ENCODE assay signal across 1 cellular context in genomic region chr1:47906009-47906432, GRCh38.
TF ChIP-seq lines count a peak whose summit lies in the region.

No MANE protein-coding gene starts in this region.

TF ChIP-seq in HepG2, 621 proteins besides CTCF, POLR2A, EP300 and RAD21 (continued from another document and continues in another):
- no peak; the same call in 1 of the 2 replicates for TF ChIP-seq ZBTB10 (CRISPR knock-in tag; IDR thresholded peaks at IDR 0.05; ENCODE audit: borderline replicate concordance)
- TF ChIP-seq KDM1A (CRISPR knock-in tag; IDR thresholded peaks at IDR 0.05) = peak; percentile 20; the same call in 1 of the 2 replicates
- TF ChIP-seq RCOR2 (CRISPR knock-in tag; IDR thresholded peaks at IDR 0.05) = 0 out of 2 replicates have a peak, but pooled peaks have one; percentile 20
- peak; percentile 98 for TF ChIP-seq ZNF263 (CRISPR knock-in tag; IDR thresholded peaks at IDR 0.05)
- TF ChIP-seq GATAD2A (CRISPR knock-in tag; IDR thresholded peaks at IDR 0.05) = peak; percentile 79
- TF ChIP-seq TFAP4 (IDR thresholded peaks at IDR 0.05; ENCODE audit: borderline replicate concordance, low read depth) = no peak
- TF ChIP-seq, protein P1, sequence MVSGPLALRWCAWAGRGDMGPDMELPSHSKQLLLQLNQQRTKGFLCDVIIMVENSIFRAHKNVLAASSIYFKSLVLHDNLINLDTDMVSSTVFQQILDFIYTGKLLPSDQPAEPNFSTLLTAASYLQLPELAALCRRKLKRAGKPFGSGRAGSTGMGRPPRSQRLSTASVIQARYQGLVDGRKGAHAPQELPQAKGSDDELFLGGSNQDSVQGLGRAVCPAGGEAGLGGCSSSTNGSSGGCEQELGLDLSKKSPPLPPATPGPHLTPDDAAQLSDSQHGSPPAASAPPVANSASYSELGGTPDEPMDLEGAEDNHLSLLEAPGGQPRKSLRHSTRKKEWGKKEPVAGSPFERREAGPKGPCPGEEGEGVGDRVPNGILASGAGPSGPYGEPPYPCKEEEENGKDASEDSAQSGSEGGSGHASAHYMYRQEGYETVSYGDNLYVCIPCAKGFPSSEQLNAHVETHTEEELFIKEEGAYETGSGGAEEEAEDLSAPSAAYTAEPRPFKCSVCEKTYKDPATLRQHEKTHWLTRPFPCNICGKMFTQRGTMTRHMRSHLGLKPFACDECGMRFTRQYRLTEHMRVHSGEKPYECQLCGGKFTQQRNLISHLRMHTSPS (CRISPR knock-in tag; IDR thresholded peaks at IDR 0.05; ENCODE audit: low read depth) = peak; percentile 91
- peak; percentile 29; the same call in 1 of the 2 replicates for TF ChIP-seq SOX5 (CRISPR knock-in tag; IDR thresholded peaks at IDR 0.05; ENCODE audit: borderline replicate concordance)
- TF ChIP-seq ZNF570 (CRISPR knock-in tag; IDR thresholded peaks at IDR 0.05; ENCODE audit: borderline replicate concordance) = no peak
- TF ChIP-seq ZNF17 (CRISPR knock-in tag; IDR thresholded peaks at IDR 0.05) = no peak
- TF ChIP-seq, protein P2, sequence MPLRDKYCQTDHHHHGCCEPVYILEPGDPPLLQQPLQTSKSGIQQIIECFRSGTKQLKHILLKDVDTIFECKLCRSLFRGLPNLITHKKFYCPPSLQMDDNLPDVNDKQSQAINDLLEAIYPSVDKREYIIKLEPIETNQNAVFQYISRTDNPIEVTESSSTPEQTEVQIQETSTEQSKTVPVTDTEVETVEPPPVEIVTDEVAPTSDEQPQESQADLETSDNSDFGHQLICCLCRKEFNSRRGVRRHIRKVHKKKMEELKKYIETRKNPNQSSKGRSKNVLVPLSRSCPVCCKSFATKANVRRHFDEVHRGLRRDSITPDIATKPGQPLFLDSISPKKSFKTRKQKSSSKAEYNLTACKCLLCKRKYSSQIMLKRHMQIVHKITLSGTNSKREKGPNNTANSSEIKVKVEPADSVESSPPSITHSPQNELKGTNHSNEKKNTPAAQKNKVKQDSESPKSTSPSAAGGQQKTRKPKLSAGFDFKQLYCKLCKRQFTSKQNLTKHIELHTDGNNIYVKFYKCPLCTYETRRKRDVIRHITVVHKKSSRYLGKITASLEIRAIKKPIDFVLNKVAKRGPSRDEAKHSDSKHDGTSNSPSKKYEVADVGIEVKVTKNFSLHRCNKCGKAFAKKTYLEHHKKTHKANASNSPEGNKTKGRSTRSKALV (CRISPR knock-in tag; IDR thresholded peaks at IDR 0.05) = no peak
- TF ChIP-seq ZKSCAN8 (CRISPR knock-in tag; IDR thresholded peaks at IDR 0.05; ENCODE audit: borderline replicate concordance) = 0 out of 2 replicates have a peak, but pooled peaks have one; percentile 19
- TF ChIP-seq MED1 (CRISPR knock-in tag; IDR thresholded peaks at IDR 0.05) = peak; percentile 46; the same call in 1 of the 2 replicates
- TF ChIP-seq ZNF354B (CRISPR knock-in tag; IDR thresholded peaks at IDR 0.05) = no peak
- no peak for TF ChIP-seq RORA (CRISPR knock-in tag; IDR thresholded peaks at IDR 0.05)
- TF ChIP-seq NR2F6 (IDR thresholded peaks at IDR 0.05) = no peak
- TF ChIP-seq NR2F6 (CRISPR knock-in tag; IDR thresholded peaks at IDR 0.05) = 0 out of 2 replicates have a peak, but pooled peaks have one; percentile 30
- no peak for TF ChIP-seq CREB1 (IDR thresholded peaks at IDR 0.05)
- TF ChIP-seq CREB1 (CRISPR knock-in tag; IDR thresholded peaks at IDR 0.05) = peak; percentile 64
- 0 out of 2 replicates have a peak, but pooled peaks have one; percentile 25 for TF ChIP-seq MEIS2 (CRISPR knock-in tag; IDR thresholded peaks at IDR 0.05)
- TF ChIP-seq, protein P3, sequence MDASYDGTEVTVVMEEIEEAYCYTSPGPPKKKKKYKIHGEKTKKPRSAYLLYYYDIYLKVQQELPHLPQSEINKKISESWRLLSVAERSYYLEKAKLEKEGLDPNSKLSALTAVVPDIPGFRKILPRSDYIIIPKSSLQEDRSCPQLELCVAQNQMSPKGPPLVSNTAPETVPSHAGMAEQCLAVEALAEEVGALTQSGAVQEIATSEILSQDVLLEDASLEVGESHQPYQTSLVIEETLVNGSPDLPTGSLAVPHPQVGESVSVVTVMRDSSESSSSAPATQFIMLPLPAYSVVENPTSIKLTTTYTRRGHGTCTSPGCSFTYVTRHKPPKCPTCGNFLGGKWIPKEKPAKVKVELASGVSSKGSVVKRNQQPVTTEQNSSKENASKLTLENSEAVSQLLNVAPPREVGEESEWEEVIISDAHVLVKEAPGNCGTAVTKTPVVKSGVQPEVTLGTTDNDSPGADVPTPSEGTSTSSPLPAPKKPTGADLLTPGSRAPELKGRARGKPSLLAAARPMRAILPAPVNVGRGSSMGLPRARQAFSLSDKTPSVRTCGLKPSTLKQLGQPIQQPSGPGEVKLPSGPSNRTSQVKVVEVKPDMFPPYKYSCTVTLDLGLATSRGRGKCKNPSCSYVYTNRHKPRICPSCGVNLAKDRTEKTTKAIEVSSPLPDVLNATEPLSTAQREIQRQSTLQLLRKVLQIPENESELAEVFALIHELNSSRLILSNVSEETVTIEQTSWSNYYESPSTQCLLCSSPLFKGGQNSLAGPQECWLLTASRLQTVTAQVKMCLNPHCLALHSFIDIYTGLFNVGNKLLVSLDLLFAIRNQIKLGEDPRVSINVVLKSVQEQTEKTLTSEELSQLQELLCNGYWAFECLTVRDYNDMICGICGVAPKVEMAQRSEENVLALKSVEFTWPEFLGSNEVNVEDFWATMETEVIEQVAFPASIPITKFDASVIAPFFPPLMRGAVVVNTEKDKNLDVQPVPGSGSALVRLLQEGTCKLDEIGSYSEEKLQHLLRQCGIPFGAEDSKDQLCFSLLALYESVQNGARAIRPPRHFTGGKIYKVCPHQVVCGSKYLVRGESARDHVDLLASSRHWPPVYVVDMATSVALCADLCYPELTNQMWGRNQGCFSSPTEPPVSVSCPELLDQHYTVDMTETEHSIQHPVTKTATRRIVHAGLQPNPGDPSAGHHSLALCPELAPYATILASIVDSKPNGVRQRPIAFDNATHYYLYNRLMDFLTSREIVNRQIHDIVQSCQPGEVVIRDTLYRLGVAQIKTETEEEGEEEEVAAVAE (CRISPR knock-in tag; IDR thresholded peaks at IDR 0.05; ENCODE audit: borderline replicate concordance) = peak; percentile 62; the same call in 1 of the 2 replicates
- TF ChIP-seq SALL1 (CRISPR knock-in tag; IDR thresholded peaks at IDR 0.05) = peak; percentile 73
- TF ChIP-seq ATF6 (CRISPR knock-in tag; conservative IDR thresholded peaks at IDR 0.05) = no peak
- TF ChIP-seq ZNF83 (CRISPR knock-in tag; IDR thresholded peaks at IDR 0.05; ENCODE audit: borderline replicate concordance) = no peak
- no peak for TF ChIP-seq ZFP90 (CRISPR knock-in tag; IDR thresholded peaks at IDR 0.05; ENCODE audit: borderline replicate concordance)
- peak; percentile 54; the same call in 1 of the 2 replicates for TF ChIP-seq HMG20A (CRISPR knock-in tag; IDR thresholded peaks at IDR 0.05; ENCODE audit: borderline replicate concordance)
- TF ChIP-seq ZNF605 (CRISPR knock-in tag; IDR thresholded peaks at IDR 0.05) = no peak
- no peak for TF ChIP-seq FOXA1 (IDR thresholded peaks at IDR 0.05)
- TF ChIP-seq FOXA1 (CRISPR knock-in tag; IDR thresholded peaks at IDR 0.05) = peak; percentile 48
- no peak for TF ChIP-seq ZNF460 (CRISPR knock-in tag; IDR thresholded peaks at IDR 0.05; ENCODE audit: borderline replicate concordance)
- TF ChIP-seq SMC3 (IDR thresholded peaks at IDR 0.05; ENCODE audit: low read length) = peak; percentile 18; the same call in 1 of the 2 replicates
- peak; percentile 53; the same call in 1 of the 2 replicates for TF ChIP-seq HDAC1 (CRISPR knock-in tag; IDR thresholded peaks at IDR 0.05)
- TF ChIP-seq AGO2 (optimal IDR thresholded peaks at IDR 0.05; ENCODE audit: low read depth, low read length) = no peak
- TF ChIP-seq, protein P4, sequence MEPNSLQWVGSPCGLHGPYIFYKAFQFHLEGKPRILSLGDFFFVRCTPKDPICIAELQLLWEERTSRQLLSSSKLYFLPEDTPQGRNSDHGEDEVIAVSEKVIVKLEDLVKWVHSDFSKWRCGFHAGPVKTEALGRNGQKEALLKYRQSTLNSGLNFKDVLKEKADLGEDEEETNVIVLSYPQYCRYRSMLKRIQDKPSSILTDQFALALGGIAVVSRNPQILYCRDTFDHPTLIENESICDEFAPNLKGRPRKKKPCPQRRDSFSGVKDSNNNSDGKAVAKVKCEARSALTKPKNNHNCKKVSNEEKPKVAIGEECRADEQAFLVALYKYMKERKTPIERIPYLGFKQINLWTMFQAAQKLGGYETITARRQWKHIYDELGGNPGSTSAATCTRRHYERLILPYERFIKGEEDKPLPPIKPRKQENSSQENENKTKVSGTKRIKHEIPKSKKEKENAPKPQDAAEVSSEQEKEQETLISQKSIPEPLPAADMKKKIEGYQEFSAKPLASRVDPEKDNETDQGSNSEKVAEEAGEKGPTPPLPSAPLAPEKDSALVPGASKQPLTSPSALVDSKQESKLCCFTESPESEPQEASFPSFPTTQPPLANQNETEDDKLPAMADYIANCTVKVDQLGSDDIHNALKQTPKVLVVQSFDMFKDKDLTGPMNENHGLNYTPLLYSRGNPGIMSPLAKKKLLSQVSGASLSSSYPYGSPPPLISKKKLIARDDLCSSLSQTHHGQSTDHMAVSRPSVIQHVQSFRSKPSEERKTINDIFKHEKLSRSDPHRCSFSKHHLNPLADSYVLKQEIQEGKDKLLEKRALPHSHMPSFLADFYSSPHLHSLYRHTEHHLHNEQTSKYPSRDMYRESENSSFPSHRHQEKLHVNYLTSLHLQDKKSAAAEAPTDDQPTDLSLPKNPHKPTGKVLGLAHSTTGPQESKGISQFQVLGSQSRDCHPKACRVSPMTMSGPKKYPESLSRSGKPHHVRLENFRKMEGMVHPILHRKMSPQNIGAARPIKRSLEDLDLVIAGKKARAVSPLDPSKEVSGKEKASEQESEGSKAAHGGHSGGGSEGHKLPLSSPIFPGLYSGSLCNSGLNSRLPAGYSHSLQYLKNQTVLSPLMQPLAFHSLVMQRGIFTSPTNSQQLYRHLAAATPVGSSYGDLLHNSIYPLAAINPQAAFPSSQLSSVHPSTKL (CRISPR knock-in tag; IDR thresholded peaks at IDR 0.05) = peak; percentile 65
- TF ChIP-seq FOSL2 (CRISPR knock-in tag; IDR thresholded peaks at IDR 0.05) = peak; percentile 82
- 0 out of 2 replicates have a peak, but pooled peaks have one; percentile 20 for TF ChIP-seq SAP130 (CRISPR knock-in tag; IDR thresholded peaks at IDR 0.05; ENCODE audit: low read depth)
- no peak for TF ChIP-seq ZNF225 (CRISPR knock-in tag; IDR thresholded peaks at IDR 0.05)
- TF ChIP-seq, protein P5, sequence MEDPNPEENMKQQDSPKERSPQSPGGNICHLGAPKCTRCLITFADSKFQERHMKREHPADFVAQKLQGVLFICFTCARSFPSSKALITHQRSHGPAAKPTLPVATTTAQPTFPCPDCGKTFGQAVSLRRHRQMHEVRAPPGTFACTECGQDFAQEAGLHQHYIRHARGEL (CRISPR knock-in tag; IDR thresholded peaks at IDR 0.05) = no peak
- TF ChIP-seq ISL2 (CRISPR knock-in tag; IDR thresholded peaks at IDR 0.05) = peak; percentile 31; the same call in 1 of the 2 replicates
- TF ChIP-seq, protein P6, sequence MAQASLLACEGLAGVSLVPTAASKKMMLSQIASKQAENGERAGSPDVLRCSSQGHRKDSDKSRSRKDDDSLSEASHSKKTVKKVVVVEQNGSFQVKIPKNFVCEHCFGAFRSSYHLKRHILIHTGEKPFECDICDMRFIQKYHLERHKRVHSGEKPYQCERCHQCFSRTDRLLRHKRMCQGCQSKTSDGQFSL (CRISPR knock-in tag; IDR thresholded peaks at IDR 0.05) = no peak
- 0 out of 2 replicates have a peak, but pooled peaks have one; percentile 30 for TF ChIP-seq SMAD3 (CRISPR knock-in tag; IDR thresholded peaks at IDR 0.05)
- TF ChIP-seq ARID3A (IDR thresholded peaks at IDR 0.05; ENCODE audit: low read depth, low read length) = no peak
- no peak for TF ChIP-seq IRX3 (CRISPR knock-in tag; IDR thresholded peaks at IDR 0.05; ENCODE audit: borderline replicate concordance, low read depth)
